ENCODE assay signal across 25 cellular contexts in the genomic region with DNA sequence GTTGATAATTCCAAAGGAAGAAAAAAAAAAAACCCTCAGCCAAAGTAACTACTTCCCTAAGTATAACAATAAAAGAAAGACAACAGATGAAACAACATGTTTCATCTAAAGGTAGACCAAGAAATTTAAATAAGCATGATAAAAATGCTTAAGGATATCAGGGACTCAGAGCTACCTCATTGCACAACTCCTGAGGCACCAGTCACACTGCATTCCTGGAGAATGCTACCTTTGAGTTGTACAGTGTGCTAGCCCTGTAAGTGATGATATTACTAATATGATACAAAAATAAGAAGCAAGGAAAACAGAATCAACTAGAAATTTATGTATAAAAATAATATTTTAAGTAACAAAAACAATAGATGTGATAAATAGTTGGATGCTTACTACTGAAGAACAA. TPM values are rescaled to one million over a fixed set of nuclear protein-coding genes. Genes with fewer than 3 reads are reported as not detected.
"Had no signal": no experiment of that assay in that cellular context is flagged by ENCODE, and none has a peak within 500 bp of the region (broad histone marks: within the 10 kb centered on the region; RNA-seq: fewer than 3 reads in every experiment).

No MANE protein-coding gene starts in this region.

- H3K27ac ChIP-seq: colonic mucosa, esophagus squamous epithelium, heart left ventricle, neutrophil, psoas muscle, right lobe of liver, suprapubic skin, thyroid gland had no signal

- H3K9me3 ChIP-seq: colonic mucosa, mucosa of descending colon, neutrophil, psoas muscle, right lobe of liver, suprapubic skin, thyroid gland had no signal

- H3K27ac Mint-ChIP-seq: naive thymus-derived CD8-positive, alpha-beta T cell; stimulated activated effector memory CD8-positive, alpha-beta T cell treated with anti-CD3 and anti-CD28 coated beads, Interleukin-12 subunit alpha, Interleukin-12 subunit beta, amount 100 ng/mL, for 72 hours had no signal

- FAIRE-seq: islet of Langerhans had no signal

- H3K9me3 Mint-ChIP-seq: naive thymus-derived CD8-positive, alpha-beta T cell; stimulated activated effector memory CD8-positive, alpha-beta T cell treated with anti-CD3 and anti-CD28 coated beads, Interleukin-12 subunit alpha, Interleukin-12 subunit beta, amount 100 ng/mL, for 72 hours had no signal

- H3K27me3 ChIP-seq: colonic mucosa, neutrophil, right lobe of liver, thyroid gland had no signal

- H3K4me3 Mint-ChIP-seq: naive thymus-derived CD8-positive, alpha-beta T cell; stimulated activated effector memory CD8-positive, alpha-beta T cell treated with anti-CD3 and anti-CD28 coated beads, Interleukin-12 subunit alpha, Interleukin-12 subunit beta, amount 100 ng/mL, for 72 hours had no signal

- H3K4me3 ChIP-seq: colonic mucosa, esophagus squamous epithelium, heart left ventricle, mucosa of descending colon, psoas muscle, right lobe of liver, suprapubic skin, thyroid gland had no signal

- H3K36me3 ChIP-seq: colonic mucosa, esophagus squamous epithelium, heart left ventricle, neutrophil, right lobe of liver, suprapubic skin, thyroid gland had no signal

- H3K4me1 ChIP-seq: colonic mucosa, psoas muscle, suprapubic skin, thyroid gland had no signal

- DNase-seq: cerebellar nuclear complex; colonic mucosa; dermis blood vessel endothelial cell; esophagus squamous epithelium; foreskin melanocyte; heart left ventricle; hypothalamus; kidney glomerular epithelial cell; mucosa of descending colon; naive thymus-derived CD8-positive, alpha-beta T cell; psoas muscle; retina; right lobe of liver; stimulated activated CD4-positive, alpha-beta T cell treated with anti-CD3 and anti-CD28 coated beads, Interleukin-4, amount 100 ng/mL, for 1 hour; stimulated activated CD8-positive, alpha-beta memory T cell treated with anti-CD3 and anti-CD28 coated beads, Interleukin-4, amount 100 ng/mL, for 48 hours; stimulated activated naive CD8-positive, alpha-beta T cell treated with anti-CD3 and anti-CD28 coated beads, Interleukin-15, Interleukin-2, amounts not matched to agents 100 U/mL and 50 U/mL, for 24 hours; thyroid gland had no signal

- H3K36me3 Mint-ChIP-seq: stimulated activated effector memory CD8-positive, alpha-beta T cell treated with anti-CD3 and anti-CD28 coated beads, Interleukin-12 subunit alpha, Interleukin-12 subunit beta, amount 100 ng/mL, for 72 hours had no signal

- ATAC-seq: heart left ventricle; mucosa of descending colon; naive thymus-derived CD8-positive, alpha-beta T cell; psoas muscle; right lobe of liver; stimulated activated effector memory CD8-positive, alpha-beta T cell treated with anti-CD3 and anti-CD28 coated beads, Interleukin-12 subunit alpha, Interleukin-12 subunit beta, amount 100 ng/mL, for 72 hours; stimulated activated naive CD8-positive, alpha-beta T cell treated with anti-CD3 and anti-CD28 coated beads, Interleukin-15, Interleukin-2, amounts not matched to agents 100 U/mL and 50 U/mL, for 24 hours had no signal

RNA-seq across cellular contexts. Expression of a gene that starts 29.5 kb away (rescaled TPM):
- total RNA-seq: colonic mucosa; dermis blood vessel endothelial cell; esophagus squamous epithelium; heart left ventricle; lower leg skin; mucosa of descending colon; naive thymus-derived CD8-positive, alpha-beta T cell; osteoblast; psoas muscle; right lobe of liver; suprapubic skin; thyroid gland; ureter had no signal
- polyA plus RNA-seq: heart left ventricle; naive thymus-derived CD8-positive, alpha-beta T cell; neural cell; psoas muscle had no signal
